Comparison of ENCODE assay signal across 35 cellular contexts in the genomic region with DNA sequence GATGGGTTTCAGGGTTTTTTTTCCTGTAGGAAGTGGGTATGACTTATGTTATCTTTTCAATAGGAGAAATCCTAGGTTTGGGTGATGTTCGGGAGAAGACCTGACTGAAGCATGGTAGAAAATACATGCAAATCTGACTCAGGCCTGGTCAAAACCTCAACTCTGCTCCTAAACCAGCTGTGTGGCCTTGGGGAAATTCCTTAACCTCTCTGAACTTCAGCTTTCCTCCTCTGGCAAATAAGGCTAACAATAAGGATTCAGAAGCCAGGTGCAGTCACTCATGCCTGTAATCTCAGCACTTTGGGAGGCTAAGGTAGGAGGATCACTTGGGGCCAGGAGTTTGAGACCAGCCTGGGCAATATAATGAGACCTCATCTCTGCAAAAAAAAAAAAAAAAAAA.
DNase-seq lines count a peak whose midpoint lies in the region; ATAC-seq, FAIRE-seq and TF ChIP-seq lines count a peak whose summit lies in the region.
"Had no signal": no experiment of that assay in that cellular context is flagged by ENCODE, and none has a peak within 500 bp of the region (broad histone marks: within the 10 kb centered on the region; RNA-seq: fewer than 3 reads in every experiment).

No MANE protein-coding gene starts in this region.

- H3K27me3 ChIP-seq in K562 (ENCODE audit: control insufficient read depth in 2 of 2, insufficient read depth in 2 of 2, low read length in 2 of 2) (peaks cover 4 to 46% of the 10 kb centered on the region in 2 experiments; a peak in 4 of 5 replicates), left lung (peaks cover 0 to 27% of the 10 kb centered on the region in 2 donors), esophagus squamous epithelium (peaks cover 0 to 40% (median 0%) of the 10 kb centered on the region in 4 donors), body of pancreas (no peaks in the 10 kb centered on the region)
- H3K27me3 ChIP-seq: BE2C; BLaER1; BLaER1 treated with 17β-estradiol and CSF1 and Interleukin-3, amounts not matched to agents 10 nM and 100 nM had no signal

- TF ChIP-seq CTCF in HEK293 (tag by site-specific recombination; IDR thresholded peaks at IDR 0.05) = no peak
- no peak for TF ChIP-seq CTCF in VCaP (conservative IDR thresholded peaks at IDR 0.05)
- TF ChIP-seq CTCF in K562 (IDR thresholded peaks at IDR 0.05 in 2 of 3, conservative IDR thresholded peaks at IDR 0.05 in 1 of 3; ENCODE audit: insufficient read depth in 2 of 3, low read depth in 1 of 3, low read length in 3 of 3) = no peak
- no peak for TF ChIP-seq CTCF in left lung (IDR thresholded peaks at IDR 0.05)
- no peak for TF ChIP-seq CTCF in esophagus squamous epithelium (IDR thresholded peaks at IDR 0.05)
- no peak for TF ChIP-seq CTCF in body of pancreas (IDR thresholded peaks at IDR 0.05)

- no peak overlapping the region for H3K4me2 ChIP-seq in K562 (ENCODE audit: insufficient read depth, low read length)
- H3K4me2 ChIP-seq: A549; BLaER1; BLaER1 treated with 17β-estradiol and CSF1 and Interleukin-3, amounts not matched to agents 10 nM and 100 nM had no signal

- WGBS in K562 (ENCODE audit: insufficient coverage, low coverage, missing lambda C conversion rate) = 6% methylated on average over 1 of the region's 1 CpG
- WGBS in esophagus squamous epithelium, 2 donors = 88 to 91% methylated on average over 1 of the region's 1 CpG
- WGBS in body of pancreas, 2 donors = 82 to 92% methylated on average over 1 of the region's 1 CpG

- FAIRE-seq in K562 (lab: Jason Lieb, UNC) = no peak
- FAIRE-seq: A204.1, A549, D721Med had no signal

- TF ChIP-seq POLR2A in K562 (conservative IDR thresholded peaks at IDR 0.05) (no peak), esophagus squamous epithelium (IDR thresholded peaks at IDR 0.05) (no peak), body of pancreas (IDR thresholded peaks at IDR 0.05) (no peak)

- in situ Hi-C loops in K562 (cut with MboI) = no loop called here

- no peaks in the 10 kb centered on the region for H3K4me1 ChIP-seq in HEK293 (ENCODE audit: control insufficient read depth, insufficient read depth, low read length)
- H3K4me1 ChIP-seq in K562 (replicated peaks in 1 of 2; ENCODE audit: control insufficient read depth in 2 of 2, insufficient read depth in 2 of 2, low read length in 2 of 2) = no peaks in the 10 kb centered on the region
- no peaks in the 10 kb centered on the region for H3K4me1 ChIP-seq in left lung
- H3K4me1 ChIP-seq in esophagus squamous epithelium = no peaks in the 10 kb centered on the region
- H3K4me1 ChIP-seq in body of pancreas = no peaks in the 10 kb centered on the region
- H3K4me1 ChIP-seq: A549, Caco-2 had no signal

- H3K27ac ChIP-seq in HEK293 (ENCODE audit: extremely low read depth, low read depth, low read length) = no peak overlapping the region
- H3K27ac ChIP-seq in VCaP = peak overlapping the region; percentile 63
- no peak overlapping the region for H3K27ac ChIP-seq in K562 (ENCODE audit: extremely low read depth, low read depth, low read length)
- no peak overlapping the region for H3K27ac ChIP-seq in left lung
- no peak overlapping the region for H3K27ac ChIP-seq in esophagus squamous epithelium
- H3K27ac ChIP-seq in body of pancreas = no peak overlapping the region
- H3K27ac ChIP-seq: 22Rv1; A549; BLaER1; BLaER1 treated with 17β-estradiol and CSF1 and Interleukin-3, amounts not matched to agents 10 nM and 100 nM; C4-2B had no signal

- BruUV-seq in K562 (replicated peaks; lab: Mats Ljungman, UMichigan) = no TSS peak

- POLR2A ChIA-PET in HEK293 (lab: Yijun Ruan, JAX) = interaction anchor here (0.6 to 0.7 kb wide), 2 partner anchors 188 to 287 kb away, joined by 4 read pairs; no protein-coding TSS in a partner anchor
- POLR2A ChIA-PET in K562 (lab: Yijun Ruan, JAX) = no interaction called here

- CTCF ChIA-PET in HEK293 (lab: Yijun Ruan, JAX) = interaction anchor here (0.6 to 0.7 kb wide), 3 partner anchors 29 to 275 kb away, joined by 3 to 5 read pairs (median 5); no protein-coding TSS in a partner anchor
- CTCF ChIA-PET in K562 (lab: Yijun Ruan, JAX; ENCODE audit: low intra/inter-chr PET ratio) = no interaction called here

- no peak for TF ChIP-seq RAD21 in K562 (CRISPR knock-in tag; conservative IDR thresholded peaks at IDR 0.05 in 1 of 2, IDR thresholded peaks at IDR 0.05 in 1 of 2)

- ATAC-seq in K562 (no peak), left lung (no peak), body of pancreas (no peak)
- ATAC-seq: A549; CD8-positive, alpha-beta T cell had no signal

- no peak for TF ChIP-seq EP300 in K562 (IDR thresholded peaks at IDR 0.05; ENCODE audit: low read length)

- H3K36me3 ChIP-seq in HEK293 (ENCODE audit: control insufficient read depth in 2 of 2, insufficient read depth in 1 of 2, low read length in 2 of 2) (no peaks in the 10 kb centered on the region), K562 (ENCODE audit: control insufficient read depth, insufficient read depth, low read length) (no peaks in the 10 kb centered on the region), left lung (no peaks in the 10 kb centered on the region), esophagus squamous epithelium (no peaks in the 10 kb centered on the region), body of pancreas (replicated peaks in 1 of 2; ENCODE audit: insufficient read depth in 1 of 2, low read depth in 2 of 2) (no peaks in the 10 kb centered on the region)
- H3K36me3 ChIP-seq: BE2C; BLaER1; BLaER1 treated with 17β-estradiol and CSF1 and Interleukin-3, amounts not matched to agents 10 nM and 100 nM had no signal

- no peaks in the 10 kb centered on the region for H3K9me1 ChIP-seq in K562 (ENCODE audit: control insufficient read depth, insufficient read depth, low read length)

- intact Hi-C loops in K562 (cut with micrococcal nuclease) (no loop called here), left lung (cut with DNase I) (no loop called here), esophagus squamous epithelium (cut with DNase I) (no loop called here), body of pancreas (cut with DNase I) (no loop called here)

- no peak overlapping the region for H2AFZ ChIP-seq in K562 (ENCODE audit: low read depth, low read length)

- DNase-seq in NCI-H69 (lab: John Stamatoyannopoulos, UW) = peak; percentile 14
- DNase-seq in K562 (ENCODE audit: extremely low read depth in 1 of 4, low spot score in 3 of 4) = no peak
- DNase-seq in left lung = no peak
- no peak for DNase-seq in esophagus squamous epithelium (lab: John Stamatoyannopoulos, UW)
- DNase-seq in body of pancreas = no peak
- DNase-seq in NCI-H774 (lab: John Stamatoyannopoulos, UW) = no peak
- DNase-seq: 8988T; ACHN; AML-193; BE2C; C1 segment of cervical spinal cord; Caco-2; Calu3; CD4-positive, alpha-beta memory T cell; CD4-positive, alpha-beta T cell; CD4-positive, CD25-positive, alpha-beta regulatory T cell; CD8-positive, alpha-beta memory T cell; CD8-positive, alpha-beta T cell; COR-L47; DMS 273 treated with DMSO at 0.1 percent for 48 hours; DMS153; DMS53; DMS79; DMS79 treated with DMSO at 0.1 percent for 48 hours; DND-41; EL had no signal

- H3K9ac ChIP-seq in K562 (ENCODE audit: insufficient read depth in 1 of 2, low read depth in 2 of 2, low read length in 2 of 2) = no peak overlapping the region
- H3K9ac ChIP-seq: BLaER1; BLaER1 treated with 17β-estradiol and CSF1 and Interleukin-3, amounts not matched to agents 10 nM and 100 nM had no signal

- H4K20me1 ChIP-seq in K562 (replicated peaks; ENCODE audit: control insufficient read depth, insufficient read depth, low read length) = peaks cover 12% of the 10 kb centered on the region
- H4K20me1 ChIP-seq: BLaER1 had no signal

- no peaks in the 10 kb centered on the region for H3K9me3 ChIP-seq in HEK293 (ENCODE audit: control insufficient read depth, insufficient read depth, low read depth, low read length)
- H3K9me3 ChIP-seq in K562 (replicated peaks; ENCODE audit: control insufficient read depth, insufficient read depth, low read depth, low read length) = no peaks in the 10 kb centered on the region
- H3K9me3 ChIP-seq in left lung = no peaks in the 10 kb centered on the region
- H3K9me3 ChIP-seq in esophagus squamous epithelium = no peaks in the 10 kb centered on the region
- H3K9me3 ChIP-seq in body of pancreas = no peaks in the 10 kb centered on the region
- H3K9me3 ChIP-seq: A549; BE2C; BLaER1; BLaER1 treated with 17β-estradiol and CSF1 and Interleukin-3, amounts not matched to agents 10 nM and 100 nM; Caco-2 had no signal

- no peaks in the 10 kb centered on the region for H3K79me2 ChIP-seq in K562 (ENCODE audit: control insufficient read depth, insufficient read depth, low read length)

- H3K4me3 ChIP-seq in HEK293 (ENCODE audit: low read depth, low read length) (no peak overlapping the region), K562 (no peak overlapping the region), left lung (no peak overlapping the region), esophagus squamous epithelium (no peak overlapping the region), body of pancreas (no peak overlapping the region)
- H3K4me3 ChIP-seq: A549; BLaER1; BLaER1 treated with 17β-estradiol and CSF1 and Interleukin-3, amounts not matched to agents 10 nM and 100 nM had no signal

TF ChIP-seq in HEK293, 187 proteins besides CTCF, POLR2A, EP300 and RAD21:
- TF ChIP-seq ZNF768 (tag by site-specific recombination; IDR thresholded peaks at IDR 0.05) = peak; percentile 52
- TF ChIP-seq ZFP69B (tag by site-specific recombination; IDR thresholded peaks at IDR 0.05) = no peak

TF ChIP-seq in K562, 482 proteins besides CTCF, POLR2A, EP300 and RAD21 (continues in another document):
- TF ChIP-seq ZNF165 (CRISPR knock-in tag; IDR thresholded peaks at IDR 0.05; ENCODE audit: borderline replicate concordance) (no peak), ZSCAN29 (IDR thresholded peaks at IDR 0.05) (no peak), IRF2 (CRISPR knock-in tag; IDR thresholded peaks at IDR 0.05) (no peak), TOE1 (IDR thresholded peaks at IDR 0.05; ENCODE audit: borderline replicate concordance) (no peak), TOE1 (CRISPR knock-in tag; IDR thresholded peaks at IDR 0.05; ENCODE audit: borderline replicate concordance, low read depth) (no peak)
